In the genomic region with DNA sequence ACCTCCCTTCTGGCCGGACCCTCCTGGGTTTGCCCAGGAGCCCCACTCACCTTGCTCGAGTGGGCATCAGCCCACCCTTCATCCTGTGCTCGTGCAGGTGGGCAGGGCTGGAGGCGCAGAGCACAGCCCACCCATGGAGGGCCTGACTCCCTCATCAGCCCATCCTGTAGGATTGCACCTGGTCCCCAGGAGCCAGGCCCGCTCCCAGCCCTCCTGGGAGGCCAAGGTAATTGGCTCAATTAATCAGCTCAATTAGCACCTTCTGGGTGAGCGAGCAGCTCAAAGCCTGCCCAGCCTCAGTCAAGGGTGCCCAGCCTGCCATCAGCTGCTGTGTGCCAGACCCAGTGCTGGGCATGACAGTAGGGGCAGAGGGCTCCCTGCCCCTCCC, we compare ENCODE assay signal across 20 cellular contexts. TPM values are rescaled to one million over a fixed set of nuclear protein-coding genes. Genes with fewer than 3 reads are reported as not detected.
DNase-seq lines count a peak whose midpoint lies in the region; ATAC-seq and TF ChIP-seq lines count a peak whose summit lies in the region.
"Had no signal": no experiment of that assay in that cellular context is flagged by ENCODE, and none has a peak within 500 bp of the region (broad histone marks: within the 10 kb centered on the region; RNA-seq: fewer than 3 reads in every experiment).

No MANE protein-coding gene starts in this region.

- ATAC-seq in aorta (ENCODE audit: low FRiP score) (no peak), HG03159 (IDR thresholded peaks at IDR 0.05; ENCODE audit: unreplicated experiment) (no peak), gastrocnemius medialis (no peak)

- TF ChIP-seq CTCF in chondrocyte (IDR thresholded peaks at IDR 0.05), result no peak
- TF ChIP-seq CTCF in gastrocnemius medialis (IDR thresholded peaks at IDR 0.05 in 4 of 5, conservative IDR thresholded peaks at IDR 0.05 in 1 of 5), result no peak

- intact Hi-C loops in aorta (cut with DNase I) (no loop called here), gastrocnemius medialis (cut with DNase I; ENCODE audit: low total_unique reads) (no loop called here)

- H3K9me3 Mint-ChIP-seq in chondrocyte (ENCODE audit: low read depth), result no peaks in the 10 kb centered on the region
- H3K9me3 Mint-ChIP-seq: T-cell had no signal

- H3K27me3 Mint-ChIP-seq in chondrocyte (ENCODE audit: low read depth), result no peaks in the 10 kb centered on the region

- no peak for TF ChIP-seq POLR2A in gastrocnemius medialis (IDR thresholded peaks at IDR 0.05)

- no peak overlapping the region for H3K27ac Mint-ChIP-seq in chondrocyte (ENCODE audit: unreplicated experiment)
- H3K27ac Mint-ChIP-seq: CD4-positive, alpha-beta memory T cell; T-cell had no signal

- H3K27ac ChIP-seq in aorta (ENCODE audit: low read depth in 1 of 2, low read length in 2 of 2), result no peak overlapping the region
- no peak overlapping the region for H3K27ac ChIP-seq in gastrocnemius medialis
- H3K27ac ChIP-seq: 22Rv1, Peyer's patch, SK-N-MC had no signal

- H3K27me3 ChIP-seq in aorta (ENCODE audit: control insufficient read depth in 1 of 2, insufficient read depth in 2 of 2, low read length in 1 of 2) (no peaks in the 10 kb centered on the region), gastrocnemius medialis (no peaks in the 10 kb centered on the region)
- H3K27me3 ChIP-seq: BE2C, Peyer's patch had no signal

- WGBS in aorta, 2 donors, result 67 to 84% methylated on average over 6 of the region's 6 CpGs

- H3K4me3 ChIP-seq in aorta (ENCODE audit: low read length in 2 of 2), result no peak overlapping the region
- no peak overlapping the region for H3K4me3 ChIP-seq in gastrocnemius medialis
- H3K4me3 ChIP-seq: Peyer's patch, SK-N-MC had no signal

- H3K4me3 Mint-ChIP-seq in chondrocyte (ENCODE audit: unreplicated experiment), result no peak overlapping the region
- H3K4me3 Mint-ChIP-seq: CD4-positive, alpha-beta memory T cell; T-cell had no signal

- in situ Hi-C loops in gastrocnemius medialis (cut with MboI; ENCODE audit: low sequenced_read_pairs in 4 of 4), result no loop called here

- no peaks in the 10 kb centered on the region for H3K9me3 ChIP-seq in aorta (ENCODE audit: control insufficient read depth, low read length)
- H3K9me3 ChIP-seq in gastrocnemius medialis, result no peaks in the 10 kb centered on the region
- H3K9me3 ChIP-seq: BE2C, Peyer's patch had no signal

- H3K4me1 ChIP-seq in aorta (ENCODE audit: control insufficient read depth in 1 of 2, insufficient read depth in 2 of 2, low read length in 2 of 2), result no peaks in the 10 kb centered on the region
- H3K4me1 ChIP-seq in gastrocnemius medialis, result no peaks in the 10 kb centered on the region
- H3K4me1 ChIP-seq: Peyer's patch had no signal

- H3K36me3 Mint-ChIP-seq in chondrocyte (ENCODE audit: low read depth), result no peaks in the 10 kb centered on the region
- H3K36me3 Mint-ChIP-seq: CD4-positive, alpha-beta memory T cell; T-cell had no signal

- H3K4me1 Mint-ChIP-seq in chondrocyte (ENCODE audit: low read depth), result peaks cover 24% of the 10 kb centered on the region
- H3K4me1 Mint-ChIP-seq: CD4-positive, alpha-beta memory T cell; T-cell had no signal

- peak; percentile 35 for DNase-seq in NCI-H1436 (lab: John Stamatoyannopoulos, UW)
- no peak for DNase-seq in NCI-H1436 treated with DMSO at 0.1 percent for 48 hours (lab: John Stamatoyannopoulos, UW)
- DNase-seq in NCI-H146 treated with DMSO at 0.1 percent for 48 hours (lab: John Stamatoyannopoulos, UW; ENCODE audit: unreplicated experiment), result peak; percentile 57
- DNase-seq in chondrocyte (ENCODE audit: low spot score), result peak; percentile 77
- DNase-seq in aorta, result peak; percentile 31 to 44
- DNase-seq in gastrocnemius medialis, result no peak
- DNase-seq in DMS153 treated with DMSO at 0.1 percent for 48 hours (lab: John Stamatoyannopoulos, UW; ENCODE audit: unreplicated experiment), result no peak
- DNase-seq: BE2C; CD4-positive, alpha-beta memory T cell; DND-41; GOT3; KG1; NCI-H187 treated with DMSO at 0.1 percent for 48 hours; NCI-H446; Right ventricle myocardium superior; T-cell had no signal

- H3K36me3 ChIP-seq in aorta (ENCODE audit: control insufficient read depth in 1 of 2, insufficient read depth in 2 of 2, low read length in 1 of 2) (no peaks in the 10 kb centered on the region), gastrocnemius medialis (no peaks in the 10 kb centered on the region)
- H3K36me3 ChIP-seq: BE2C, Peyer's patch had no signal

RNA-seq across cellular contexts. Expression of gene NECTIN1, which starts 58.1 kb away (rescaled TPM):
- total RNA-seq in chondrocyte (9.1 to 10.3 TPM (median 9.7 TPM) in 3 replicates), aorta (1 to 10 TPM; 5.5 to 7.1 TPM), gastrocnemius medialis (1 to 10 TPM in 2 of 4 donors, under 1 TPM in 2; 0.66 to 2.2 (median 0.92) TPM)
- polyA plus RNA-seq in aorta, result 1 to 10 TPM; 1.3 to 4.3 TPM

Comparison
In these comparisons a context has a peak if more than half of its experiments do, and no peak if none do; other contexts are left out.
1. DNase-seq: peak in NCI-H1436 (single experiment), NCI-H146 treated with DMSO at 0.1 percent for 48 hours (single experiment), chondrocyte (single experiment) and aorta (2 of 2); none in NCI-H1436 treated with DMSO at 0.1 percent for 48 hours (single experiment), gastrocnemius medialis (0 of 2) and DMS153 treated with DMSO at 0.1 percent for 48 hours (single experiment).